1 cellular context compared by ENCODE assay signal in the genomic region with DNA sequence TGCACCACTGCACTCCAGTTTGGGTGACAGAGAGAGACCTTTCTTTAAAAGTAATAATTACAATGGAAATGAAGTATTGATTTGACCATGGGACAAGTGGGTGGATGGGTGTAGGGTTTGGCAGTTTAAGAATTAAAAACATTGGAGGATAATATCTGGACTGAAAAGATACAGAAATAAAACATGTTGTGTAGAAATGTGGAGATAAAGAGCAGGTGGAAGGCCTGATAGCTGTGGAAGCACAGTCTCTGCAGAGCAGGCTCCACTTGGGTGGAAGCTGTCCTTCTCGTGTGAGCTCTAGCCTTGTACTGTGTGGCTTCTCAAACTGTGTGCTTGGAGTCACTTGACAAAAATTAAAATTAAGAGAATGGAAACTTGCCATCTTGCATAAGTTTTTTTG.
TF ChIP-seq lines count a peak whose summit lies in the region.

No MANE protein-coding gene starts in this region.

TF ChIP-seq in K562, 482 proteins besides CTCF, POLR2A, EP300 and RAD21 (continued from another document):
- 0 out of 6 replicates have a peak, but pooled peaks of 1 of the 3 experiments have one; percentile 8 for TF ChIP-seq ZBTB11 (CRISPR knock-in tag; IDR thresholded peaks at IDR 0.05)
- 0 out of 2 replicates have a peak, but pooled peaks have one; percentile 19 for TF ChIP-seq ARID3A (IDR thresholded peaks at IDR 0.05; ENCODE audit: borderline replicate concordance, low read depth, low read length)
- 0 out of 2 replicates have a peak, but pooled peaks have one; percentile 18 for TF ChIP-seq POLR2AphosphoS5 (IDR thresholded peaks at IDR 0.05; ENCODE audit: control insufficient read depth, insufficient read depth, low read depth, low read length)
- TF ChIP-seq CBX2 (IDR thresholded peaks at IDR 0.05; ENCODE audit: insufficient read depth, low read length, poor library complexity, severe bottlenecking), result no peak
- no peak for TF ChIP-seq TBL1XR1 (IDR thresholded peaks at IDR 0.05; ENCODE audit: low read length in 2 of 2)
- TF ChIP-seq MTA2 (IDR thresholded peaks at IDR 0.05; ENCODE audit: low read depth), result peak; percentile 78
- peak; percentile 87 for TF ChIP-seq TAL1 (IDR thresholded peaks at IDR 0.05)
- no peak for TF ChIP-seq ZNF212 (CRISPR knock-in tag; IDR thresholded peaks at IDR 0.05)
- TF ChIP-seq TRIM24 (IDR thresholded peaks at IDR 0.05), result peak in 1 of 2 experiments; percentile 32; a peak in 1 of 4 replicates
- peak; percentile 86 for TF ChIP-seq TEAD4 (IDR thresholded peaks at IDR 0.05; ENCODE audit: low read length)
- TF ChIP-seq TEAD4 (CRISPR knock-in tag; IDR thresholded peaks at IDR 0.05; ENCODE audit: borderline replicate concordance), result no peak
- TF ChIP-seq NCOR1 (IDR thresholded peaks at IDR 0.05), result peak; percentile 71
- TF ChIP-seq STAT5A (IDR thresholded peaks at IDR 0.05; ENCODE audit: borderline replicate concordance, low read length), result peak; percentile 20; the same call in 1 of the 2 replicates
- TF ChIP-seq CBFA2T2 (conservative IDR thresholded peaks at IDR 0.05), result peak; percentile 71
- TF ChIP-seq GATA2 (CRISPR knock-in tag; IDR thresholded peaks at IDR 0.05), result 0 out of 2 replicates have a peak, but pooled peaks have one; percentile 30
- TF ChIP-seq MLX (CRISPR knock-in tag; conservative IDR thresholded peaks at IDR 0.05), result no peak
- peak; percentile 84 for TF ChIP-seq ARID1B (IDR thresholded peaks at IDR 0.05)
- TF ChIP-seq DPF2 (IDR thresholded peaks at IDR 0.05), result peak; percentile 43; the same call in 1 of the 2 replicates
- TF ChIP-seq, protein P1, sequence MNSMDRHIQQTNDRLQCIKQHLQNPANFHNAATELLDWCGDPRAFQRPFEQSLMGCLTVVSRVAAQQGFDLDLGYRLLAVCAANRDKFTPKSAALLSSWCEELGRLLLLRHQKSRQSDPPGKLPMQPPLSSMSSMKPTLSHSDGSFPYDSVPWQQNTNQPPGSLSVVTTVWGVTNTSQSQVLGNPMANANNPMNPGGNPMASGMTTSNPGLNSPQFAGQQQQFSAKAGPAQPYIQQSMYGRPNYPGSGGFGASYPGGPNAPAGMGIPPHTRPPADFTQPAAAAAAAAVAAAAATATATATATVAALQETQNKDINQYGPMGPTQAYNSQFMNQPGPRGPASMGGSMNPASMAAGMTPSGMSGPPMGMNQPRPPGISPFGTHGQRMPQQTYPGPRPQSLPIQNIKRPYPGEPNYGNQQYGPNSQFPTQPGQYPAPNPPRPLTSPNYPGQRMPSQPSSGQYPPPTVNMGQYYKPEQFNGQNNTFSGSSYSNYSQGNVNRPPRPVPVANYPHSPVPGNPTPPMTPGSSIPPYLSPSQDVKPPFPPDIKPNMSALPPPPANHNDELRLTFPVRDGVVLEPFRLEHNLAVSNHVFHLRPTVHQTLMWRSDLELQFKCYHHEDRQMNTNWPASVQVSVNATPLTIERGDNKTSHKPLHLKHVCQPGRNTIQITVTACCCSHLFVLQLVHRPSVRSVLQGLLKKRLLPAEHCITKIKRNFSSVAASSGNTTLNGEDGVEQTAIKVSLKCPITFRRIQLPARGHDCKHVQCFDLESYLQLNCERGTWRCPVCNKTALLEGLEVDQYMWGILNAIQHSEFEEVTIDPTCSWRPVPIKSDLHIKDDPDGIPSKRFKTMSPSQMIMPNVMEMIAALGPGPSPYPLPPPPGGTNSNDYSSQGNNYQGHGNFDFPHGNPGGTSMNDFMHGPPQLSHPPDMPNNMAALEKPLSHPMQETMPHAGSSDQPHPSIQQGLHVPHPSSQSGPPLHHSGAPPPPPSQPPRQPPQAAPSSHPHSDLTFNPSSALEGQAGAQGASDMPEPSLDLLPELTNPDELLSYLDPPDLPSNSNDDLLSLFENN (IDR thresholded peaks at IDR 0.05; ENCODE audit: low read depth in 2 of 2, low read length in 2 of 2), result 0 out of 4 replicates have a peak, but pooled peaks of 1 of the 2 experiments have one; percentile 32
- peak; percentile 73 for TF ChIP-seq TCF3 (CRISPR knock-in tag; IDR thresholded peaks at IDR 0.05)
- peak; percentile 85 for TF ChIP-seq CBFA2T3 (IDR thresholded peaks at IDR 0.05)
